17 cellular contexts compared by ENCODE assay signal in genomic region chr12:45658066-45658465, GRCh38.
DNase-seq lines count a peak whose midpoint lies in the region.
"Had no signal": no experiment of that assay in that cellular context is flagged by ENCODE, and none has a peak within 500 bp of the region (broad histone marks: within the 10 kb centered on the region; RNA-seq: fewer than 3 reads in every experiment).

No MANE protein-coding gene starts in this region.

- DNase-seq in GF-D8 (lab: John Stamatoyannopoulos, UW): peak; percentile 18
- peak; percentile 53 for DNase-seq in KBM-7
- DNase-seq in NOMO-1 (lab: John Stamatoyannopoulos, UW; ENCODE audit: unreplicated experiment in 2 of 2): peak; percentile 71 to 88
- DNase-seq in foreskin melanocyte: peak; percentile 64
- DNase-seq in stimulated activated CD4-positive, alpha-beta T cell treated with anti-CD3 and anti-CD28 coated beads, Interleukin-4, amount 100 ng/mL, for 1 hour: no peak
- DNase-seq in ecto neural progenitor cell (ENCODE audit: low spot score): no peak
- DNase-seq in HuH-7 (ENCODE audit: low spot score): no peak
- DNase-seq: BE2C; CD8-positive, alpha-beta memory T cell; GDM1; GM23248; HCEC 1CT; NCI-H1417 treated with DMSO at 0.1 percent for 48 hours; NCI-H2171; NCI-H446; NCI-H69; T-helper 1 cell had no signal

- in situ Hi-C loops in KBM-7 (cut with MboI; ENCODE audit: low pct_unique_long_range_greater_than_20kb, low sequenced_read_pairs): no loop called here

Comparison
In these comparisons a context has a peak if more than half of its experiments do, and no peak if none do; other contexts are left out.
1. DNase-seq: peak in GF-D8 (single experiment), KBM-7 (single experiment), NOMO-1 (2 of 2) and foreskin melanocyte (single experiment); none in stimulated activated CD4-positive, alpha-beta T cell treated with anti-CD3 and anti-CD28 coated beads, Interleukin-4, amount 100 ng/mL, for 1 hour (single experiment), ecto neural progenitor cell (single experiment) and HuH-7 (single experiment).